In genomic region chr1:46010611-46011010, GRCh38 we compare ENCODE assay signal across 21 cellular contexts.
DNase-seq lines count a peak whose midpoint lies in the region; ATAC-seq and TF ChIP-seq lines count a peak whose summit lies in the region.
"Had no signal": no experiment of that assay in that cellular context is flagged by ENCODE, and none has a peak within 500 bp of the region (broad histone marks: within the 10 kb centered on the region; RNA-seq: fewer than 3 reads in every experiment).

No MANE protein-coding gene starts in this region.

- no peak overlapping the region for H3K56ac ChIP-seq in H9 (ENCODE audit: insufficient read length, low read depth, low read length)

- H4K91ac ChIP-seq in H9 (ENCODE audit: insufficient read length, low read depth, low read length), result no peak overlapping the region

- no peak overlapping the region for H2BK12ac ChIP-seq in H9 (ENCODE audit: insufficient read length, low read depth, low read length)

- WGBS in H9 (ENCODE audit: extremely low coverage, insufficient read length, low lambda C conversion rate), result no CpG with 5 or more reads among the region's 6 CpGs
- 98% methylated on average over 6 of the region's 6 CpGs for WGBS in lung, 2 donors
- WGBS in psoas muscle, 3 donors, result 50 to 93% (median 86%) methylated on average over 6 of the region's 6 CpGs

- no peak overlapping the region for H3K4me2 ChIP-seq in H9 (ENCODE audit: insufficient read depth, insufficient read length, low read length)
- H3K4me2 ChIP-seq: BLaER1 had no signal

- H3K9me3 Mint-ChIP-seq in H9, result peaks cover 0 to 3% of the 10 kb centered on the region in 2 experiments; a peak in 3 of 5 replicates
- H3K9me3 Mint-ChIP-seq in stimulated activated naive CD8-positive, alpha-beta T cell treated with anti-CD3 and anti-CD28 coated beads, Interleukin-15, amount 100 ng/mL, for 72 hours, result no peaks in the 10 kb centered on the region
- H3K9me3 Mint-ChIP-seq: CD4-positive, alpha-beta T cell; CD8-positive, alpha-beta T cell had no signal

- no peak overlapping the region for H3K18ac ChIP-seq in H9 (ENCODE audit: insufficient read length, low read depth, low read length)

- no peaks in the 10 kb centered on the region for H4K20me1 ChIP-seq in H9 (ENCODE audit: control insufficient read depth, insufficient read depth, insufficient read length)
- H4K20me1 ChIP-seq: BLaER1 had no signal

- H3K27me3 Mint-ChIP-seq in H9 (ENCODE audit: low read depth), result no peaks in the 10 kb centered on the region
- no peaks in the 10 kb centered on the region for H3K27me3 Mint-ChIP-seq in stimulated activated naive CD8-positive, alpha-beta T cell treated with anti-CD3 and anti-CD28 coated beads, Interleukin-15, amount 100 ng/mL, for 72 hours
- H3K27me3 Mint-ChIP-seq: CD4-positive, alpha-beta T cell had no signal

- peak; percentile 4 for DNase-seq in H9
- peak; percentile 16 for DNase-seq in lung (ENCODE audit: low spot score)
- no peak for DNase-seq in psoas muscle
- no peak for DNase-seq in DMS79 treated with DMSO at 0.1 percent for 48 hours (lab: John Stamatoyannopoulos, UW)
- no peak for DNase-seq in stimulated activated naive CD8-positive, alpha-beta T cell treated with anti-CD3 and anti-CD28 coated beads, Interleukin-15, amount 100 ng/mL, for 72 hours
- no peak for DNase-seq in breast epithelium (ENCODE audit: low spot score in 2 of 2)
- DNase-seq: 8988T; ACHN; BE2C; C1 segment of cervical spinal cord; Caco-2; Calu3; CD4-positive, alpha-beta T cell; CD8-positive, alpha-beta T cell; DND-41; EL; GDM1 had no signal

- H3K27ac ChIP-seq in H9 (ENCODE audit: insufficient read length, low read depth, low read length) (no peak overlapping the region), lung (ENCODE audit: low read depth in 1 of 2, low read length in 1 of 2) (no peak overlapping the region), psoas muscle (peak overlapping the region; percentile 30), skeletal muscle tissue (ENCODE audit: low read depth, low read length) (peak overlapping the region; percentile 20), breast epithelium (peak overlapping the region in 1 of 2 donors; percentile 25)
- H3K27ac ChIP-seq: BLaER1 had no signal

- H2BK120ac ChIP-seq in H9 (ENCODE audit: low read depth, low read length, poor library complexity, severe bottlenecking), result no peak overlapping the region

- H3K23me2 ChIP-seq in H9 (ENCODE audit: insufficient read length, low read depth, low read length, poor library complexity, severe bottlenecking), result no peaks in the 10 kb centered on the region

- H3K9me3 ChIP-seq in H9 (ENCODE audit: control insufficient read depth, low read depth, low read length), result no peaks in the 10 kb centered on the region
- H3K9me3 ChIP-seq in lung (ENCODE audit: control insufficient read depth in 2 of 2, insufficient read depth in 1 of 2, low read length in 1 of 2), result no peaks in the 10 kb centered on the region
- H3K9me3 ChIP-seq in psoas muscle, result no peaks in the 10 kb centered on the region
- H3K9me3 ChIP-seq in skeletal muscle tissue (ENCODE audit: control insufficient read depth in 3 of 3, low read length in 3 of 3), result no peaks in the 10 kb centered on the region
- H3K9me3 ChIP-seq in breast epithelium, result no peaks in the 10 kb centered on the region
- H3K9me3 ChIP-seq: BE2C, BLaER1, Caco-2 had no signal

- H3K9ac ChIP-seq in H9 (ENCODE audit: extremely low read depth, insufficient read length, low read length) (no peak overlapping the region), skeletal muscle tissue (ENCODE audit: low read depth in 1 of 3, low read length in 3 of 3) (no peak overlapping the region)
- H3K9ac ChIP-seq: BLaER1 had no signal

- H2BK5ac ChIP-seq in H9 (ENCODE audit: insufficient read length, low read length), result no peak overlapping the region

- no peak overlapping the region for H3K14ac ChIP-seq in H9 (ENCODE audit: insufficient read depth, low read length)

- H3K23ac ChIP-seq in H9 (ENCODE audit: insufficient read length, low read depth, low read length), result no peak overlapping the region

- H3K27me3 ChIP-seq in H9 (ENCODE audit: insufficient read depth, low read length) (no peaks in the 10 kb centered on the region), lung (ENCODE audit: control insufficient read depth, insufficient read depth) (no peaks in the 10 kb centered on the region), psoas muscle (ENCODE audit: insufficient read depth in 3 of 3, low read length in 2 of 3) (no peaks in the 10 kb centered on the region), skeletal muscle tissue (ENCODE audit: control insufficient read depth in 3 of 3, insufficient read depth in 3 of 3, low read length in 3 of 3) (no peaks in the 10 kb centered on the region), breast epithelium (no peaks in the 10 kb centered on the region)
- H3K27me3 ChIP-seq: BE2C, BLaER1 had no signal

- intact Hi-C loops in psoas muscle (cut with DNase I) (no loop called here), breast epithelium (cut with DNase I; ENCODE audit: low total_unique reads) (no loop called here)

- no peaks in the 10 kb centered on the region for H3K4me1 ChIP-seq in H9 (ENCODE audit: insufficient read depth, low read length)
- H3K4me1 ChIP-seq in lung (ENCODE audit: control insufficient read depth in 2 of 2, insufficient read depth in 2 of 2, low read length in 2 of 2), result no peaks in the 10 kb centered on the region
- no peaks in the 10 kb centered on the region for H3K4me1 ChIP-seq in psoas muscle
- H3K4me1 ChIP-seq in skeletal muscle tissue (ENCODE audit: control insufficient read depth in 3 of 3, insufficient read depth in 3 of 3, low read length in 3 of 3), result peaks cover 0 to 10% (median 4%) of the 10 kb centered on the region in 3 donors
- H3K4me1 ChIP-seq in breast epithelium, result no peaks in the 10 kb centered on the region
- H3K4me1 ChIP-seq: BE2C, BLaER1, Caco-2 had no signal

- H2AK5ac ChIP-seq in H9 (ENCODE audit: insufficient read length, low read length), result no peak overlapping the region

- TF ChIP-seq POLR2A in breast epithelium (IDR thresholded peaks at IDR 0.05), result no peak

- no peak overlapping the region for H2BK20ac ChIP-seq in H9 (ENCODE audit: low read depth, low read length, poor library complexity, severe bottlenecking)

- no peaks in the 10 kb centered on the region for H3K79me1 ChIP-seq in H9 (ENCODE audit: insufficient read depth, low read depth, low read length, poor library complexity, severe bottlenecking)

- no peak overlapping the region for H3K4me3 ChIP-seq in lung
- H3K4me3 ChIP-seq in psoas muscle, result no peak overlapping the region
- H3K4me3 ChIP-seq in skeletal muscle tissue (ENCODE audit: low read length in 3 of 3), result no peak overlapping the region
- H3K4me3 ChIP-seq in breast epithelium, result no peak overlapping the region
- H3K4me3 ChIP-seq: BLaER1, GM12878 had no signal

- no peak overlapping the region for H4K8ac ChIP-seq in H9 (replicated peaks; ENCODE audit: insufficient read length, low read depth, low read length)

- H3K4ac ChIP-seq in H9 (ENCODE audit: low read depth, low read length), result no peak overlapping the region

- TF ChIP-seq CTCF in H9 (conservative IDR thresholded peaks at IDR 0.05), result no peak
- no peak for TF ChIP-seq CTCF in lung (IDR thresholded peaks at IDR 0.05; ENCODE audit: control extremely low read depth, extremely low read depth)
- no peak for TF ChIP-seq CTCF in psoas muscle (IDR thresholded peaks at IDR 0.05)
- no peak for TF ChIP-seq CTCF in breast epithelium (IDR thresholded peaks at IDR 0.05)

- no peak overlapping the region for H2BK15ac ChIP-seq in H9 (ENCODE audit: low read depth, low read length)

- no peak overlapping the region for H3T11ph ChIP-seq in H9 (ENCODE audit: low read length)

- no peak overlapping the region for H2AFZ ChIP-seq in H9 (ENCODE audit: low read length)

- no peak overlapping the region for H4K5ac ChIP-seq in H9 (ENCODE audit: insufficient read length, low read depth, low read length)

- H3K36me3 Mint-ChIP-seq in H9 (ENCODE audit: insufficient read depth in 1 of 3, low read depth in 3 of 3), result peaks cover 40 to 67% (median 56%) of the 10 kb centered on the region in 3 experiments

- no peak overlapping the region for H3K4me3 Mint-ChIP-seq in H9
- no peak overlapping the region for H3K4me3 Mint-ChIP-seq in stimulated activated naive CD8-positive, alpha-beta T cell treated with anti-CD3 and anti-CD28 coated beads, Interleukin-15, amount 100 ng/mL, for 72 hours
- H3K4me3 Mint-ChIP-seq: CD4-positive, alpha-beta T cell; CD8-positive, alpha-beta T cell had no signal

- H3K27ac Mint-ChIP-seq in H9, result no peak overlapping the region
- H3K27ac Mint-ChIP-seq in stimulated activated naive CD8-positive, alpha-beta T cell treated with anti-CD3 and anti-CD28 coated beads, Interleukin-15, amount 100 ng/mL, for 72 hours, result no peak overlapping the region
- H3K27ac Mint-ChIP-seq: CD4-positive, alpha-beta T cell; CD8-positive, alpha-beta T cell had no signal

- H3K4me1 Mint-ChIP-seq in H9, result 0 out of 4 replicates have a peak, but pooled peaks cover 0 to 3% of the 10 kb centered on the region in 2 experiments
- no peaks in the 10 kb centered on the region for H3K4me1 Mint-ChIP-seq in stimulated activated naive CD8-positive, alpha-beta T cell treated with anti-CD3 and anti-CD28 coated beads, Interleukin-15, amount 100 ng/mL, for 72 hours

- H3K36me3 ChIP-seq in lung (ENCODE audit: control insufficient read depth in 2 of 2, insufficient read depth in 2 of 2, low read length in 2 of 2), result peaks cover 27 to 54% of the 10 kb centered on the region in 2 donors
- H3K36me3 ChIP-seq in psoas muscle (ENCODE audit: insufficient read depth in 1 of 2, low read depth in 1 of 2), result peaks cover 19 to 87% of the 10 kb centered on the region in 2 donors
- H3K36me3 ChIP-seq in skeletal muscle tissue (ENCODE audit: control insufficient read depth in 3 of 3, insufficient read depth in 3 of 3, low read length in 3 of 3), result peaks cover 55 to 69% (median 64%) of the 10 kb centered on the region in 3 donors
- H3K36me3 ChIP-seq in breast epithelium, result peaks cover 4% of the 10 kb centered on the region
- H3K36me3 ChIP-seq: BE2C had no signal

- H3K79me2 ChIP-seq in H9 (ENCODE audit: insufficient read depth, low read length), result no peaks in the 10 kb centered on the region

- ATAC-seq in lung (ENCODE audit: insufficient read depth, low FRiP score) (no peak), psoas muscle (peak in 1 of 4 donors; percentile 20), GM19328 (IDR thresholded peaks at IDR 0.05; ENCODE audit: unreplicated experiment) (no peak)
- ATAC-seq in stimulated activated naive CD8-positive, alpha-beta T cell treated with anti-CD3 and anti-CD28 coated beads, Interleukin-15, amount 100 ng/mL, for 72 hours, result no peak
- ATAC-seq: CD8-positive, alpha-beta T cell; GM12878 had no signal

Comparison
In these comparisons a context has a peak if more than half of its experiments do, and no peak if none do; other contexts are left out.
1. DNase-seq: peak in H9 (single experiment) and lung (single experiment); none in psoas muscle (0 of 2), DMS79 treated with DMSO at 0.1 percent for 48 hours (single experiment), stimulated activated naive CD8-positive, alpha-beta T cell treated with anti-CD3 and anti-CD28 coated beads, Interleukin-15, amount 100 ng/mL, for 72 hours (0 of 2) and breast epithelium (0 of 2).
2. H3K27ac ChIP-seq: peak in psoas muscle (single experiment) and skeletal muscle tissue (single experiment); none in H9 (single experiment) and lung (0 of 2).